ENCODE assay signal across 1 cellular context in genomic region chr2:160377204-160377995, GRCh38.
TF ChIP-seq lines count a peak whose summit lies in the region.

No MANE protein-coding gene starts in this region.

TF ChIP-seq in WTC11, 78 proteins besides CTCF, POLR2A, EP300 and RAD21 (continued from another document):
- TF ChIP-seq ZNF671 (CRISPR knock-in tag; IDR thresholded peaks at IDR 0.05) (no peak), RORB (CRISPR knock-in tag; IDR thresholded peaks at IDR 0.05) (no peak), ESRRA (CRISPR knock-in tag; IDR thresholded peaks at IDR 0.05; ENCODE audit: borderline replicate concordance) (no peak), RELA (CRISPR knock-in tag; IDR thresholded peaks at IDR 0.05; ENCODE audit: borderline replicate concordance) (no peak), SP1 (CRISPR knock-in tag; conservative IDR thresholded peaks at IDR 0.05) (0 out of 2 replicates have a peak, but pooled peaks have one; percentile 22), USF1 (CRISPR knock-in tag; IDR thresholded peaks at IDR 0.05) (peak; percentile 39; the same call in 1 of the 2 replicates), E2F5 (CRISPR knock-in tag; IDR thresholded peaks at IDR 0.05) (no peak), ZNF232 (CRISPR knock-in tag; IDR thresholded peaks at IDR 0.05) (no peak), GRHL2 (CRISPR knock-in tag; IDR thresholded peaks at IDR 0.05; ENCODE audit: insufficient replicate concordance, severe bottlenecking) (no peak), FOXJ3 (CRISPR knock-in tag; IDR thresholded peaks at IDR 0.05; ENCODE audit: borderline replicate concordance) (no peak), KAT7 (CRISPR knock-in tag; IDR thresholded peaks at IDR 0.05; ENCODE audit: borderline replicate concordance) (no peak), ZBTB21 (CRISPR knock-in tag; IDR thresholded peaks at IDR 0.05; ENCODE audit: borderline replicate concordance) (no peak), TCF7 (CRISPR knock-in tag; IDR thresholded peaks at IDR 0.05; ENCODE audit: low read depth) (no peak), GABPB1 (CRISPR knock-in tag; IDR thresholded peaks at IDR 0.05) (no peak)
- TF ChIP-seq, protein P1, sequence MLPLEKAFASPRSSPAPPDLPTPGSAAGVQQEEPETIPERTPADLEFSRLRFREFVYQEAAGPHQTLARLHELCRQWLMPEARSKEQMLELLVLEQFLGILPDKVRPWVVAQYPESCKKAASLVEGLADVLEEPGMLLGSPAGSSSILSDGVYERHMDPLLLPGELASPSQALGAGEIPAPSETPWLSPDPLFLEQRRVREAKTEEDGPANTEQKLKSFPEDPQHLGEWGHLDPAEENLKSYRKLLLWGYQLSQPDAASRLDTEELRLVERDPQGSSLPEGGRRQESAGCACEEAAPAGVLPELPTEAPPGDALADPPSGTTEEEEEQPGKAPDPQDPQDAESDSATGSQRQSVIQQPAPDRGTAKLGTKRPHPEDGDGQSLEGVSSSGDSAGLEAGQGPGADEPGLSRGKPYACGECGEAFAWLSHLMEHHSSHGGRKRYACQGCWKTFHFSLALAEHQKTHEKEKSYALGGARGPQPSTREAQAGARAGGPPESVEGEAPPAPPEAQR (CRISPR knock-in tag; IDR thresholded peaks at IDR 0.05) = no peak
- TF ChIP-seq, protein P2, sequence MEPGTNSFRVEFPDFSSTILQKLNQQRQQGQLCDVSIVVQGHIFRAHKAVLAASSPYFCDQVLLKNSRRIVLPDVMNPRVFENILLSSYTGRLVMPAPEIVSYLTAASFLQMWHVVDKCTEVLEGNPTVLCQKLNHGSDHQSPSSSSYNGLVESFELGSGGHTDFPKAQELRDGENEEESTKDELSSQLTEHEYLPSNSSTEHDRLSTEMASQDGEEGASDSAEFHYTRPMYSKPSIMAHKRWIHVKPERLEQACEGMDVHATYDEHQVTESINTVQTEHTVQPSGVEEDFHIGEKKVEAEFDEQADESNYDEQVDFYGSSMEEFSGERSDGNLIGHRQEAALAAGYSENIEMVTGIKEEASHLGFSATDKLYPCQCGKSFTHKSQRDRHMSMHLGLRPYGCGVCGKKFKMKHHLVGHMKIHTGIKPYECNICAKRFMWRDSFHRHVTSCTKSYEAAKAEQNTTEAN (CRISPR knock-in tag; IDR thresholded peaks at IDR 0.05) = no peak
- TF ChIP-seq, protein P3, sequence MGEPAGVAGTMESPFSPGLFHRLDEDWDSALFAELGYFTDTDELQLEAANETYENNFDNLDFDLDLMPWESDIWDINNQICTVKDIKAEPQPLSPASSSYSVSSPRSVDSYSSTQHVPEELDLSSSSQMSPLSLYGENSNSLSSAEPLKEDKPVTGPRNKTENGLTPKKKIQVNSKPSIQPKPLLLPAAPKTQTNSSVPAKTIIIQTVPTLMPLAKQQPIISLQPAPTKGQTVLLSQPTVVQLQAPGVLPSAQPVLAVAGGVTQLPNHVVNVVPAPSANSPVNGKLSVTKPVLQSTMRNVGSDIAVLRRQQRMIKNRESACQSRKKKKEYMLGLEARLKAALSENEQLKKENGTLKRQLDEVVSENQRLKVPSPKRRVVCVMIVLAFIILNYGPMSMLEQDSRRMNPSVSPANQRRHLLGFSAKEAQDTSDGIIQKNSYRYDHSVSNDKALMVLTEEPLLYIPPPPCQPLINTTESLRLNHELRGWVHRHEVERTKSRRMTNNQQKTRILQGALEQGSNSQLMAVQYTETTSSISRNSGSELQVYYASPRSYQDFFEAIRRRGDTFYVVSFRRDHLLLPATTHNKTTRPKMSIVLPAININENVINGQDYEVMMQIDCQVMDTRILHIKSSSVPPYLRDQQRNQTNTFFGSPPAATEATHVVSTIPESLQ (CRISPR knock-in tag; IDR thresholded peaks at IDR 0.05) = no peak
- TF ChIP-seq, protein P4, sequence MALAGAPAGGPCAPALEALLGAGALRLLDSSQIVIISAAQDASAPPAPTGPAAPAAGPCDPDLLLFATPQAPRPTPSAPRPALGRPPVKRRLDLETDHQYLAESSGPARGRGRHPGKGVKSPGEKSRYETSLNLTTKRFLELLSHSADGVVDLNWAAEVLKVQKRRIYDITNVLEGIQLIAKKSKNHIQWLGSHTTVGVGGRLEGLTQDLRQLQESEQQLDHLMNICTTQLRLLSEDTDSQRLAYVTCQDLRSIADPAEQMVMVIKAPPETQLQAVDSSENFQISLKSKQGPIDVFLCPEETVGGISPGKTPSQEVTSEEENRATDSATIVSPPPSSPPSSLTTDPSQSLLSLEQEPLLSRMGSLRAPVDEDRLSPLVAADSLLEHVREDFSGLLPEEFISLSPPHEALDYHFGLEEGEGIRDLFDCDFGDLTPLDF (CRISPR knock-in tag; IDR thresholded peaks at IDR 0.05) = no peak
TF ChIP-seq in WTC11: peak in this region for 3.
